In the genomic region with DNA sequence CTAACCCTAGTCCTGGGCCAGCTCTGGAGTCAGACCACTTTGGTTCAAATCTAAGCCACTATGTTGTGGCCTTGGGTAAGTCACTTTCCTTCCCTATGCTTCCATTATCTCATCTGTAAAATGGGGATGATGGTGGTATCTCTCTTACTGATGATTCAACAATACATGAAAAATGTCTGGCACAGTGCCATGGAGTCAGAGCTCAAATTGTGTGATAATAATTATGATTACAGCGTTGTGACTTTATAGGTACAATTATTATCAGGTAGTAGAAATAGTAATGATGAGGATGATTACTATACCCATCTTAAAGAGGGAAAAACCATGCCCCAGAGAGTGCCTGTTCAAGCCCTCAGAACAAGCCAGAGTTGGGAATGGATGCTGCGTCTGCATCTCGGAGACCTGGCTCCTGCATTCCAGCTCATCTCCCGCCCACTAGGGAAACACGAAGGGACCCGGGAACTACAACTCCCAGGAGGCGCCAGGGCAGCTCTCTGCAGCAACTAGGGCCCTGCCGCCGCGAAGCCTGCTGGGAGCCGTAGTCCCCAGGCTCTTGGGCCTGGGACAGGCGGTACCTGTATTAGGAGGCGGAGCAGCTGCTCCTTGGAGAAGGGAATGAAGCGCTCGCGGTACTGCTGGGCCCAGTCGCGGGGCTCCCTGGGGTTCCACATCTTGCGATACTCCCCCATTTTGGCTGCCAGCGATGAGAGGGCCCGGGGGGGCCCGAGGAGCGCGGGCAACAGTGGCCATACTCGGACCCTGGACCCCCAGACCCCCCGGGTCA, we compare ENCODE assay signal across 8 cellular contexts. TPM values are rescaled to one million over a fixed set of nuclear protein-coding genes. Genes with fewer than 3 reads are reported as not detected.
DNase-seq lines count a peak whose midpoint lies in the region; ATAC-seq and TF ChIP-seq lines count a peak whose summit lies in the region.

No MANE protein-coding gene starts in this region.

- H3K9me3 ChIP-seq in colonic mucosa: no peaks in the 10 kb centered on the region

- H3K36me3 ChIP-seq in colonic mucosa: no peaks in the 10 kb centered on the region

- DNase-seq in AML-193 (lab: John Stamatoyannopoulos, UW) (peak; percentile 87 to 91), NCI-H524 (lab: John Stamatoyannopoulos, UW) (peak; percentile 94 to 98), colonic mucosa (peak; percentile 95), kidney tubule cell (ENCODE audit: low spot score) (peak; percentile 97)
- peak; percentile 97 for DNase-seq in activated CD4-positive, alpha-beta T cell treated with anti-CD3 and anti-CD28 coated beads, Interleukin-2, amount 10 ng/mL, durations not matched to agents 24 days and 14 days
- peak; percentile 67 to 70 for DNase-seq in stimulated activated CD4-positive, alpha-beta T cell treated with anti-CD3 and anti-CD28 coated beads, Interleukin-1b, Interleukin-23, amount 100 ng/mL, for 1 hour (ENCODE audit: low read depth in 2 of 2)

- H3K4me3 Mint-ChIP-seq in activated CD4-positive, alpha-beta T cell treated with anti-CD3 and anti-CD28 coated beads, Interleukin-2, amount 10 ng/mL, durations not matched to agents 24 days and 14 days: peak overlapping the region; percentile 87

- peak overlapping the region; percentile 85 to 95 for H3K9ac ChIP-seq in colonic mucosa (ENCODE audit: low read depth in 2 of 2, low read length in 2 of 2)

- H3K4me1 ChIP-seq in colonic mucosa: peaks cover 4% of the 10 kb centered on the region

- intact Hi-C loops in activated CD4-positive, alpha-beta T cell treated with anti-CD3 and anti-CD28 coated beads, Interleukin-2, amount 10 ng/mL, durations not matched to agents 24 days and 14 days (cut with micrococcal nuclease): loop anchor here (1.0 to 5.0 kb wide), 5 partner anchors 28 to 149 kb away; a partner anchor contains a TSS
- intact Hi-C loops in colonic mucosa (cut with DNase I): no loop called here

- H3K4me1 Mint-ChIP-seq in activated CD4-positive, alpha-beta T cell treated with anti-CD3 and anti-CD28 coated beads, Interleukin-2, amount 10 ng/mL, durations not matched to agents 24 days and 14 days: peaks cover 16% of the 10 kb centered on the region

- H3K27ac Mint-ChIP-seq in activated CD4-positive, alpha-beta T cell treated with anti-CD3 and anti-CD28 coated beads, Interleukin-2, amount 10 ng/mL, durations not matched to agents 24 days and 14 days: peak overlapping the region; percentile 97

- TF ChIP-seq CTCF in colonic mucosa (IDR thresholded peaks at IDR 0.05): no peak

- H3K27me3 Mint-ChIP-seq in activated CD4-positive, alpha-beta T cell treated with anti-CD3 and anti-CD28 coated beads, Interleukin-2, amount 10 ng/mL, durations not matched to agents 24 days and 14 days: peaks cover 4% of the 10 kb centered on the region

- peak; percentile 43 for TF ChIP-seq POLR2A in GM19099 (IDR thresholded peaks at IDR 0.05; ENCODE audit: extremely low read depth, insufficient read length, low read depth)

- peak; percentile 39 for ATAC-seq in HG03442 (IDR thresholded peaks at IDR 0.05; ENCODE audit: unreplicated experiment)

- peaks cover 6% of the 10 kb centered on the region for H3K36me3 Mint-ChIP-seq in activated CD4-positive, alpha-beta T cell treated with anti-CD3 and anti-CD28 coated beads, Interleukin-2, amount 10 ng/mL, durations not matched to agents 24 days and 14 days (ENCODE audit: low read depth)

- H3K27me3 ChIP-seq in colonic mucosa: no peaks in the 10 kb centered on the region

- H3K27ac ChIP-seq in colonic mucosa: peak overlapping the region; percentile 98

- peak overlapping the region; percentile 63 for H3K4me3 ChIP-seq in colonic mucosa

- peaks cover 4% of the 10 kb centered on the region for H3K9me3 Mint-ChIP-seq in activated CD4-positive, alpha-beta T cell treated with anti-CD3 and anti-CD28 coated beads, Interleukin-2, amount 10 ng/mL, durations not matched to agents 24 days and 14 days

RNA-seq across cellular contexts. Expression of a gene that starts 0.8 kb away (rescaled TPM):
- 13.1 and 13.4 TPM in 2 replicates for total RNA-seq in activated CD4-positive, alpha-beta T cell treated with anti-CD3 and anti-CD28 coated beads, Interleukin-2, amount 10 ng/mL, durations not matched to agents 24 days and 14 days
- total RNA-seq in colonic mucosa: 10 to 100 TPM in 1 of 2 donors, 1 to 10 TPM in 1; 8.9 to 18.2 TPM

RNA-seq across cellular contexts. Expression of a gene that starts 1.3 kb away (rescaled TPM):
- total RNA-seq in activated CD4-positive, alpha-beta T cell treated with anti-CD3 and anti-CD28 coated beads, Interleukin-2, amount 10 ng/mL, durations not matched to agents 24 days and 14 days: 0.33 TPM in 1 of 2 replicates, not detected in the other
- total RNA-seq in colonic mucosa: not detected

RNA-seq across cellular contexts. Expression of a gene that starts 28.4 kb away (rescaled TPM):
- 75.5 and 77.7 TPM in 2 replicates for total RNA-seq in activated CD4-positive, alpha-beta T cell treated with anti-CD3 and anti-CD28 coated beads, Interleukin-2, amount 10 ng/mL, durations not matched to agents 24 days and 14 days
- 100 to 1,000 TPM; 233 to 249 TPM for total RNA-seq in colonic mucosa

RNA-seq across cellular contexts. Expression of a gene that starts 30.6 kb away (rescaled TPM):
- 0.16 and 0.26 TPM in 2 replicates for total RNA-seq in activated CD4-positive, alpha-beta T cell treated with anti-CD3 and anti-CD28 coated beads, Interleukin-2, amount 10 ng/mL, durations not matched to agents 24 days and 14 days
- total RNA-seq in colonic mucosa: under 1 TPM; 0.35 to 0.49 TPM

RNA-seq across cellular contexts. Expression of a gene that starts 37.6 kb away (rescaled TPM):
- total RNA-seq in activated CD4-positive, alpha-beta T cell treated with anti-CD3 and anti-CD28 coated beads, Interleukin-2, amount 10 ng/mL, durations not matched to agents 24 days and 14 days: 278 and 281 TPM in 2 replicates
- total RNA-seq in colonic mucosa: 10 to 100 TPM; 11.6 to 29.4 TPM

Comparison
In these comparisons a context has a peak if more than half of its experiments do, and no peak if none do; other contexts are left out.
1. Peak in every context shown above with its lines: DNase-seq, ATAC-seq, H3K4me3 ChIP-seq and H3K27ac ChIP-seq.